In the genomic region with DNA sequence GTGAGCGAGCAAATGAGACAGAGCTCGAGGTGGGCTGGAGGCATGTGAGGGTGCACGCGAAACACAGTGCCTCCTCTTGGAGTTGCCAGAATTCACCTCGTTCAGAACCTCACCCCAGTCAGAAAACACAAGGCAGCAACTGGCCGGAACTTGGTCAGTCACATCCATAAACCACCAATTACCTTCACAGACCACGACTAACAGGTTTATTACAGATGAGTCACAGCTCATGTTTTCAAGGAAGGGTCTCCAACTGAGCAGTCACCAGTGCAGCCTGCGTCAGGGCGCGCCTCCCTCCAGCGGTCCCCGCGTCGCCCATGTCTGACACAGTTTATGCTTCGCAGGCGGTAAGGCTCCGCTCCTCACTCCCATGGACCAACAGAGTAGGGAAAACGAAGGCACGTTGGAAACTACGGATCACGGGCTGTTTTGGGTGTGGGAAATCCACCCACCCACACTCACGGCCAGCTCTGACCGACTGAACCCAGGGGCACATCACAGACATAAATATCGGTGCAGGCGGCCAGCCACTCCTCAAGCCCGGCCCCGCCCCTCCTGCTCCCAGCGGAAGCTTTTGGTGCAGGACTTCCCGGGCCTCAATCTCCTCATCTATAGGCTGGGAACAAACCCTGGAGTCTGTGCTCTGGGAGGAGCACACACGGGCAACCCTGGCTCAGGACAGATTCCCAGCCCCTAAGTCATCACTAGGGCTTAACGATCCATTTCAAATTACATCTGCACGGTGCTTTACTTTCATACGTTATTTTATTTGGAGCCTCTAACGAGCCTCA, we compare ENCODE assay signal across 10 cellular contexts.
A peak's percentile ranks its signal among the peaks of the same experiment; 100 is the strongest.
DNase-seq lines count a peak whose midpoint lies in the region; ATAC-seq and TF ChIP-seq lines count a peak whose summit lies in the region.
"Had no signal": no experiment of that assay in that cellular context is flagged by ENCODE, and none has a peak within 500 bp of the region (broad histone marks: within the 10 kb centered on the region; RNA-seq: fewer than 3 reads in every experiment).

No MANE protein-coding gene starts in this region.

- H3K9me3 ChIP-seq in PC-3 (ENCODE audit: low read length) (no peaks in the 10 kb centered on the region), gastrocnemius medialis (no peaks in the 10 kb centered on the region)

- H3K27ac Mint-ChIP-seq in activated CD4-positive, alpha-beta T cell treated with anti-CD3 and anti-CD28 coated beads for 36 hours: peak overlapping the region; percentile 19
- H3K27ac Mint-ChIP-seq: memory B cell had no signal

- H3K27ac ChIP-seq in PC-3 (ENCODE audit: low read length) (peak overlapping the region; percentile 87), gastrocnemius medialis (peak overlapping the region in 3 of 4 donors; percentile 6 to 51 (median 31))

- H3K4me1 ChIP-seq in PC-3 (ENCODE audit: insufficient read depth, low read length): peaks cover 26% of the 10 kb centered on the region
- H3K4me1 ChIP-seq in gastrocnemius medialis: peaks cover 41 to 49% of the 10 kb centered on the region in 2 donors

- H3K27me3 ChIP-seq in PC-3 (ENCODE audit: low read length): no peaks in the 10 kb centered on the region
- H3K27me3 ChIP-seq in gastrocnemius medialis: no peaks in the 10 kb centered on the region

- WGBS in lower leg skin, 2 donors: 77 to 82% methylated on average over 31 to 34 of the region's 34 CpGs

- H3K36me3 ChIP-seq in PC-3 (ENCODE audit: low read depth, low read length): no peaks in the 10 kb centered on the region
- H3K36me3 ChIP-seq in gastrocnemius medialis: no peaks in the 10 kb centered on the region

- H3K4me2 ChIP-seq in PC-3 (ENCODE audit: low read length): peak overlapping the region; percentile 80

- BruUV-seq in PC-3 (replicated peaks; lab: Mats Ljungman, UMichigan): no TSS peak

- intact Hi-C loops in activated CD4-positive, alpha-beta T cell treated with anti-CD3 and anti-CD28 coated beads for 36 hours (cut with DNase I, micrococcal nuclease): no loop called here
- intact Hi-C loops in PC-3 (cut with micrococcal nuclease) (no loop called here), gastrocnemius medialis (cut with DNase I; ENCODE audit: low total_unique reads) (no loop called here), lower leg skin (cut with DNase I; ENCODE audit: low total_unique reads) (no loop called here)

- no peaks in the 10 kb centered on the region for H3K27me3 Mint-ChIP-seq in activated CD4-positive, alpha-beta T cell treated with anti-CD3 and anti-CD28 coated beads for 36 hours
- H3K27me3 Mint-ChIP-seq: memory B cell had no signal

- H4K20me1 ChIP-seq in PC-3 (ENCODE audit: low read length): peaks cover 13% of the 10 kb centered on the region; the same call in 1 of the 2 replicates

- peaks cover 83% of the 10 kb centered on the region for H3K4me1 Mint-ChIP-seq in activated CD4-positive, alpha-beta T cell treated with anti-CD3 and anti-CD28 coated beads for 36 hours

- peaks cover 94% of the 10 kb centered on the region for H3K79me2 ChIP-seq in PC-3 (ENCODE audit: low read length)

- TF ChIP-seq POLR2A in gastrocnemius medialis (IDR thresholded peaks at IDR 0.05): no peak
- no peak for TF ChIP-seq POLR2A in lower leg skin (IDR thresholded peaks at IDR 0.05)

- in situ Hi-C loops in gastrocnemius medialis (cut with MboI; ENCODE audit: low sequenced_read_pairs in 4 of 4): loop anchor here in 1 of 4 donors (25.0 kb wide), 1 partner anchor 169 kb away; a partner anchor contains a TSS

- no peaks in the 10 kb centered on the region for H3K9me3 Mint-ChIP-seq in activated CD4-positive, alpha-beta T cell treated with anti-CD3 and anti-CD28 coated beads for 36 hours (ENCODE audit: low read depth)
- H3K9me3 Mint-ChIP-seq: memory B cell had no signal

- no peak overlapping the region for H3K4me3 Mint-ChIP-seq in activated CD4-positive, alpha-beta T cell treated with anti-CD3 and anti-CD28 coated beads for 36 hours
- H3K4me3 Mint-ChIP-seq: memory B cell had no signal

- CTCF ChIA-PET in activated CD4-positive, alpha-beta T cell treated with anti-CD3 and anti-CD28 coated beads for 36 hours (lab: Charles Lee): interaction anchor here (0.6 to 1.2 kb wide), 3 partner anchors 18 to 48 kb away, joined by 3 to 6 read pairs (median 3); no protein-coding TSS in a partner anchor
- CTCF ChIA-PET in PC-3 (lab: Charles Lee): interaction anchor here (0.5 to 0.6 kb wide), 2 partner anchors 111 to 146 kb away, joined by 3 read pairs; no protein-coding TSS in a partner anchor

- no peak for DNase-seq in activated CD4-positive, alpha-beta T cell treated with anti-CD3 and anti-CD28 coated beads for 36 hours
- no peak for DNase-seq in activated CD4-positive, alpha-beta T cell treated with anti-CD3 and anti-CD28 coated beads, Interleukin-2, amount 50 U/mL, for 48 hours
- peak; percentile 89 for DNase-seq in PC-3
- peak; percentile 31 for DNase-seq in fibroblast of peridontal ligament (ENCODE audit: extremely low read depth)
- no peak for DNase-seq in gastrocnemius medialis
- no peak for DNase-seq in lower leg skin (ENCODE audit: low spot score in 2 of 2)
- no peak for DNase-seq in stimulated activated naive CD4-positive, alpha-beta T cell treated with Interleukin-2 at 50 U/mL for 16 hours (lab: John Stamatoyannopoulos, UW)
- DNase-seq: cortex of kidney had no signal

- H3F3A ChIP-seq in PC-3 (ENCODE audit: low read length, unreplicated experiment): no peaks in the 10 kb centered on the region

- peak; percentile 43 for TF ChIP-seq CTCF in PC-3 (conservative IDR thresholded peaks at IDR 0.05; ENCODE audit: low read depth, low read length)
- no peak for TF ChIP-seq CTCF in gastrocnemius medialis (IDR thresholded peaks at IDR 0.05 in 4 of 5, conservative IDR thresholded peaks at IDR 0.05 in 1 of 5)
- TF ChIP-seq CTCF in lower leg skin (IDR thresholded peaks at IDR 0.05): no peak

- H3K36me3 Mint-ChIP-seq in activated CD4-positive, alpha-beta T cell treated with anti-CD3 and anti-CD28 coated beads for 36 hours (ENCODE audit: low read depth): peaks cover 27% of the 10 kb centered on the region
- H3K36me3 Mint-ChIP-seq: memory B cell had no signal

- peak overlapping the region; percentile 60 for H3K4me3 ChIP-seq in PC-3 (ENCODE audit: low read length)
- H3K4me3 ChIP-seq in gastrocnemius medialis: peak overlapping the region in 1 of 4 donors; percentile 9
- no peak overlapping the region for H3K4me3 ChIP-seq in lower leg skin (ENCODE audit: low read depth, poor library complexity, severe bottlenecking)

- H3K9ac ChIP-seq in PC-3 (ENCODE audit: low read length): peak overlapping the region; percentile 68

- POLR2A ChIA-PET in activated CD4-positive, alpha-beta T cell treated with anti-CD3 and anti-CD28 coated beads for 36 hours (lab: Charles Lee): interaction anchor here (0.6 kb wide), 1 partner anchor 103 kb away, joined by 4 read pairs; no protein-coding TSS in a partner anchor
- POLR2A ChIA-PET in PC-3 (lab: Charles Lee; ENCODE audit: unreplicated experiment): interaction anchor here (0.5 to 0.6 kb wide), 2 partner anchors 96 to 250 kb away, joined by 3 to 4 read pairs; a partner anchor contains a TSS

- no peak for ATAC-seq in activated CD4-positive, alpha-beta T cell treated with anti-CD3 and anti-CD28 coated beads for 36 hours
- peak; percentile 92 for ATAC-seq in PC-3
- peak in 1 of 2 donors; percentile 48 for ATAC-seq in gastrocnemius medialis
- ATAC-seq in HG03097 (IDR thresholded peaks at IDR 0.05; ENCODE audit: low FRiP score, unreplicated experiment): no peak

- H2AFZ ChIP-seq in PC-3 (ENCODE audit: low read length): peak overlapping the region; percentile 16; the same call in 1 of the 2 replicates

- no peaks in the 10 kb centered on the region for H3K9me2 ChIP-seq in PC-3 (replicated peaks; ENCODE audit: low read length)

Comparison
In these comparisons a context has a peak if more than half of its experiments do, and no peak if none do; other contexts are left out.
1. DNase-seq: peak in PC-3 (single experiment) and fibroblast of peridontal ligament (single experiment); none in activated CD4-positive, alpha-beta T cell treated with anti-CD3 and anti-CD28 coated beads for 36 hours (single experiment), activated CD4-positive, alpha-beta T cell treated with anti-CD3 and anti-CD28 coated beads, Interleukin-2, amount 50 U/mL, for 48 hours (0 of 2), gastrocnemius medialis (0 of 2), lower leg skin (0 of 2) and stimulated activated naive CD4-positive, alpha-beta T cell treated with Interleukin-2 at 50 U/mL for 16 hours (single experiment).